In genomic region chr11:65040520-65041205, GRCh38 we compare ENCODE assay signal across 8 cellular contexts. TPM values are rescaled to one million over a fixed set of nuclear protein-coding genes. Genes with fewer than 3 reads are reported as not detected.
DNase-seq lines count a peak whose midpoint lies in the region; ATAC-seq, FAIRE-seq and TF ChIP-seq lines count a peak whose summit lies in the region.

No MANE protein-coding gene starts in this region.

- peaks cover 0 to 21% of the 10 kb centered on the region in 2 donors for H3K36me3 ChIP-seq in adrenal gland (replicated peaks in 1 of 2)
- peaks cover 3 to 53% (median 30%) of the 10 kb centered on the region in 4 donors for H3K36me3 ChIP-seq in upper lobe of left lung

- TF ChIP-seq CTCF in adrenal gland (IDR thresholded peaks at IDR 0.05) (no peak), upper lobe of left lung (IDR thresholded peaks at IDR 0.05) (peak in 1 of 6 experiments; percentile 42)

- peak; percentile 99 for FAIRE-seq in GM12892 (lab: Jason Lieb, UNC)

- DNase-seq in GM12892 (ENCODE audit: insufficient read length) (peak; percentile 98), NCI-H1436 (lab: John Stamatoyannopoulos, UW) (peak; percentile 93), SW480 (ENCODE audit: low spot score) (peak; percentile 98), adrenal gland (peak; percentile 84 to 92 (median 88)), left cardiac atrium (peak; percentile 91), posterior cingulate gyrus (peak; percentile 81 to 98 (median 90)), upper lobe of left lung (peak; percentile 92 to 95)

- WGBS in adrenal gland, 4 donors = 2 to 4% (median 3%) methylated on average over 17 to 43 of the region's 43 CpGs
- 6 to 8% methylated on average over 34 of the region's 43 CpGs for WGBS in upper lobe of left lung, 2 donors

- H3K9me3 ChIP-seq in adrenal gland (replicated peaks in 1 of 3) (no peaks in the 10 kb centered on the region), upper lobe of left lung (no peaks in the 10 kb centered on the region)

- H3K4me3 ChIP-seq in adrenal gland (peak overlapping the region; percentile 74 to 99 (median 82)), upper lobe of left lung (peak overlapping the region; percentile 47 to 100 (median 90))

- H3K27me3 ChIP-seq in adrenal gland (no peaks in the 10 kb centered on the region), upper lobe of left lung (no peaks in the 10 kb centered on the region)

- ATAC-seq in HG02840 (IDR thresholded peaks at IDR 0.05; ENCODE audit: low FRiP score, unreplicated experiment) (peak; percentile 81), left cardiac atrium (peak; percentile 97), upper lobe of left lung (ENCODE audit: low FRiP score in 2 of 2) (peak; percentile 96 to 97)

- TF ChIP-seq POLR2A in GM12892 (IDR thresholded peaks at IDR 0.05; ENCODE audit: low read depth, low read length) = peak; percentile 39; the same call in 1 of the 2 replicates
- peak in 1 of 2 donors; percentile 69 for TF ChIP-seq POLR2A in adrenal gland (IDR thresholded peaks at IDR 0.05)
- TF ChIP-seq POLR2A in upper lobe of left lung (IDR thresholded peaks at IDR 0.05) = peak in 1 of 4 donors; percentile 57

- peak overlapping the region; percentile 78 to 95 (median 90) for H3K27ac ChIP-seq in adrenal gland
- H3K27ac ChIP-seq in upper lobe of left lung = peak overlapping the region; percentile 82 to 94 (median 88)

- no peak for TF ChIP-seq EP300 in upper lobe of left lung (IDR thresholded peaks at IDR 0.05)

- intact Hi-C loops in adrenal gland (cut with DNase I) (no loop called here), left cardiac atrium (cut with DNase I) (no loop called here), posterior cingulate gyrus (cut with DNase I) (loop anchor here (1.0 to 2.0 kb wide), 3 partner anchors 10 to 44 kb away; partner anchors contain the start of genes ARL2, CDCA5 and ZFPL1)

- H3K4me1 ChIP-seq in adrenal gland (replicated peaks in 1 of 2) (peaks cover 0 to 31% of the 10 kb centered on the region in 2 donors), upper lobe of left lung (peaks cover 22 to 48% (median 34%) of the 10 kb centered on the region in 4 donors)

RNA-seq across cellular contexts. Expression of gene SAC3D1, which starts 0.3 kb away (rescaled TPM):
- polyA plus RNA-seq in GM12892 (2012; ENCODE audit: missing spikeins) = 5.1 TPM
- total RNA-seq in adrenal gland (10 to 100 TPM in 7 of 8 donors, 1 to 10 TPM in 1; 9.9 to 23.6 (median 16.1) TPM), left cardiac atrium (1 to 10 TPM; 5.2 to 9.5 TPM), upper lobe of left lung (10 to 100 TPM in 5 of 6 donors, 1 to 10 TPM in 1; 9.1 to 18.9 (median 14.5) TPM)
- polyA plus RNA-seq in adrenal gland = 10 to 100 TPM in 1 of 3 donors, 1 to 10 TPM in 2; 4.4 to 10.1 (median 7.5) TPM

RNA-seq across cellular contexts. Expression of gene SNX15, which starts 13.4 kb away (rescaled TPM):
- 10.8 TPM for polyA plus RNA-seq in GM12892 (2012; ENCODE audit: missing spikeins)
- 10 to 100 TPM; 21.2 to 35.9 (median 23.4) TPM for total RNA-seq in adrenal gland
- 10 to 100 TPM; 16.4 to 22.0 (median 18.7) TPM for polyA plus RNA-seq in adrenal gland
- 10 to 100 TPM; 17.2 to 20.1 TPM for total RNA-seq in left cardiac atrium
- 10 to 100 TPM; 14.7 to 32.1 (median 21.2) TPM for total RNA-seq in upper lobe of left lung

RNA-seq across cellular contexts. Expression of gene NAALADL1, which starts 17.7 kb away (rescaled TPM):
- polyA plus RNA-seq in GM12892 (2012; ENCODE audit: missing spikeins) = 10.5 TPM
- total RNA-seq in adrenal gland (10 to 100 TPM in 2 of 8 donors, 1 to 10 TPM in 6; 1.3 to 15.7 (median 5.5) TPM), left cardiac atrium (1 to 10 TPM; 6.6 to 7.0 TPM), upper lobe of left lung (10 to 100 TPM in 2 of 6 donors, 1 to 10 TPM in 4; 5.9 to 27.2 (median 9.1) TPM)
- 10 to 100 TPM in 1 of 3 donors, 1 to 10 TPM in 2; 2.5 to 11.0 (median 8.7) TPM for polyA plus RNA-seq in adrenal gland

RNA-seq across cellular contexts. Expression of gene ARL2, which starts 26.7 kb away (rescaled TPM):
- 63.5 TPM for polyA plus RNA-seq in GM12892 (2012; ENCODE audit: missing spikeins)
- 100 to 1,000 TPM in 5 of 8 donors, 10 to 100 TPM in 3; 81.0 to 231 (median 112) TPM for total RNA-seq in adrenal gland
- 100 to 1,000 TPM in 2 of 3 donors, 10 to 100 TPM in 1; 66.5 to 151 (median 128) TPM for polyA plus RNA-seq in adrenal gland
- total RNA-seq in left cardiac atrium = 100 to 1,000 TPM; 110 to 116 TPM
- 100 to 1,000 TPM in 1 of 6 donors, 10 to 100 TPM in 5; 41.9 to 113 (median 81.2) TPM for total RNA-seq in upper lobe of left lung

RNA-seq across cellular contexts. Expression of gene CDCA5, which starts 43.2 kb away (rescaled TPM):
- 36.0 TPM for polyA plus RNA-seq in GM12892 (2012; ENCODE audit: missing spikeins)
- 1 to 10 TPM in 6 of 8 donors, under 1 TPM in 2; 0.35 to 2.7 (median 1.4) TPM for total RNA-seq in adrenal gland
- 1 to 10 TPM in 1 of 3 donors, under 1 TPM in 2; 0.40 to 1.6 (median 0.88) TPM for polyA plus RNA-seq in adrenal gland
- 1 to 10 TPM in 1 of 2 donors, under 1 TPM in 1; 0.81 to 2.5 TPM for total RNA-seq in left cardiac atrium
- total RNA-seq in upper lobe of left lung = 1 to 10 TPM; 1.0 to 4.4 (median 1.8) TPM

Comparison
In these comparisons a context has a peak if more than half of its experiments do, and no peak if none do; other contexts are left out.
1. Peak in every context shown above with its lines: DNase-seq, ATAC-seq, H3K4me3 ChIP-seq and H3K27ac ChIP-seq.